In the genomic region with DNA sequence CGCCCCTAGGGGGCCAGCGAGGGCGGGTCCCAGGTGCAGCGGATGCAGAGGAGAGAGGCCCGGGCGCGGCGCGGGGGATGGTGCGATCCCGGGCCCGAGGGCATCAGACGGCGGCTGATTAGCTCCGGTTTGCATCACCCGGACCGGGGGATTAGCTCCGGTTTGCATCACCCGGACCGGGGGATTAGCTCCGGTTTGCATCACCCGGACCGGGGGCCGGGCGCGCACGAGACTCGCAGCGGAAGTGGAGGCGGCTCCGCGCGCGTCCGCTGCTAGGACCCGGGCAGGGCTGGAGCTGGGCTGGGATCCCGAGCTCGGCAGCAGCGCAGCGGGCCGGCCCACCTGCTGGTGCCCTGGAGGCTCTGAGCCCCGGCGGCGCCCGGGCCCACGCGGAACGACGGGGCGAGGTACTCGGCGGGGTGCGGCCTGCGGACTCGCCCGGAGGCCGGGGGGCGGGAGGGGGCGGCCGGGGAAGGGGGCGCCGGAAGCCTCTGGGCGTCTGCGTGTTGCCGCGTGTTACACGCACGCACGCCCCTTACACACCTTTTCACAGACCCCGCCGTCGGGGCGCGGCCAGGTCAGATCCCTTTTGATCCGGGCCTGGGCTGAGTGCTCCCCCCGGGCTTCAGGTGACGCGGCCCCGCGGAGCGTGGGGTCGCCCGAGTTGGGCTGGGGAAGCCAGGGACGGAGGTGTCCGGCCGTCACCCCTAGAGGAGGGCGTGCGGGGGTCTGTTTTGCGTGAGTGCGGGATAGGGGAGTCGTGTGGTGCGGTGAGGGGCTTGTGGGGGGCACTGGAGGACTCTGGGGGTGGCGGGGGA, we compare ENCODE assay signal across 1 cellular context.
TF ChIP-seq lines count a peak whose summit lies in the region.

No MANE protein-coding gene starts in this region.

TF ChIP-seq in SK-N-SH treated with all-trans-retinoic acid at 6 μM for 48 hours, 23 proteins besides CTCF, POLR2A, EP300 and RAD21:
- TF ChIP-seq, protein P1, sequence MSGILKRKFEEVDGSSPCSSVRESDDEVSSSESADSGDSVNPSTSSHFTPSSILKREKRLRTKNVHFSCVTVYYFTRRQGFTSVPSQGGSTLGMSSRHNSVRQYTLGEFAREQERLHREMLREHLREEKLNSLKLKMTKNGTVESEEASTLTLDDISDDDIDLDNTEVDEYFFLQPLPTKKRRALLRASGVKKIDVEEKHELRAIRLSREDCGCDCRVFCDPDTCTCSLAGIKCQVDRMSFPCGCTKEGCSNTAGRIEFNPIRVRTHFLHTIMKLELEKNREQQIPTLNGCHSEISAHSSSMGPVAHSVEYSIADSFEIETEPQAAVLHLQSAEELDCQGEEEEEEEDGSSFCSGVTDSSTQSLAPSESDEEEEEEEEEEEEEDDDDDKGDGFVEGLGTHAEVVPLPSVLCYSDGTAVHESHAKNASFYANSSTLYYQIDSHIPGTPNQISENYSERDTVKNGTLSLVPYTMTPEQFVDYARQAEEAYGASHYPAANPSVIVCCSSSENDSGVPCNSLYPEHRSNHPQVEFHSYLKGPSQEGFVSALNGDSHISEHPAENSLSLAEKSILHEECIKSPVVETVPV (CRISPR knock-in tag; IDR thresholded peaks at IDR 0.05), result no peak
- TF ChIP-seq TOX (CRISPR knock-in tag; IDR thresholded peaks at IDR 0.05; ENCODE audit: borderline replicate concordance), result no peak
- no peak for TF ChIP-seq ARNTL (CRISPR knock-in tag; IDR thresholded peaks at IDR 0.05; ENCODE audit: borderline replicate concordance, low read depth)
